Comparison of ENCODE assay signal across 30 cellular contexts in the genomic region with DNA sequence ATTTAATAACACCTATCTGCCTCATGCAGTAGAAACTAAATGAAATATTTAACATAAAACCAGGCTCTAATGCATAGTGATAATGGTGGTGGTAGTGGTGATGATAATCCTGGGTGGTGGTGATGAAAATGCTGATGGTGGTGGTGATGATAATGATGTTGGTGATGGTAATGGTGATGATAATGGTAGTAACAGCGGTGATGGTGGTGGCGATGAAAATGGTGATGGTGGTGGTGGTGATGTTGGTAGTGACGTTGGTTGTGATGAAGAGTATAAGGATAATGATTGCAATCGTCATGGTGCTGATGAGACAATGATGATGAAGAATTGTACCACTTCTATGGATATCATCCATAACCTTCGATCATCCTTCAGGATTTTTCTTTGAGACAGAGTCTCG.
"Had no signal": no experiment of that assay in that cellular context is flagged by ENCODE, and none has a peak within 500 bp of the region (broad histone marks: within the 10 kb centered on the region; RNA-seq: fewer than 3 reads in every experiment).

No MANE protein-coding gene starts in this region.

- H3K4me1 ChIP-seq: neural progenitor cell, parathyroid adenoma, psoas muscle, upper lobe of right lung, vagina had no signal

- H3K27me3 ChIP-seq: neural progenitor cell, ovary, sigmoid colon, suprapubic skin, testis, tibial artery, transverse colon, upper lobe of right lung, vagina had no signal

- H3K4me3 ChIP-seq: neural progenitor cell, ovary, psoas muscle, sigmoid colon, suprapubic skin, testis, tibial artery, transverse colon, upper lobe of right lung, vagina had no signal

- DNase-seq: naive thymus-derived CD4-positive, alpha-beta T cell; natural killer cell; occipital lobe; ovary; posterior cingulate gyrus; psoas muscle; right cardiac atrium; sigmoid colon; small intestine; stimulated activated CD4-positive, alpha-beta T cell treated with anti-CD3 and anti-CD28 coated beads, Interleukin-12 subunit alpha, Interleukin-12 subunit beta, amount 100 ng/mL, for 4 hours; stimulated activated CD4-positive, alpha-beta T cell treated with anti-CD3 and anti-CD28 coated beads, Interleukin-1b, Interleukin-23, amount 100 ng/mL, for 48 hours; stimulated activated CD4-positive, alpha-beta T cell treated with anti-CD3 and anti-CD28 coated beads, Interleukin-4, amount 100 ng/mL, for 1 hour; stimulated activated CD4-positive, alpha-beta T cell treated with anti-CD3 and anti-CD28 coated beads, Interleukin-4, amount 100 ng/mL, for 4 hours; stimulated activated CD8-positive, alpha-beta memory T cell treated with anti-CD3 and anti-CD28 coated beads, Interleukin-4, amount 100 ng/mL, for 48 hours; stimulated activated naive CD4-positive, alpha-beta T cell; stimulated activated naive CD8-positive, alpha-beta T cell treated with anti-CD3 and anti-CD28 coated beads, Interleukin-15, amount 100 ng/mL, for 72 hours; stimulated activated naive CD8-positive, alpha-beta T cell treated with anti-CD3 and anti-CD28 coated beads, Interleukin-15, Interleukin-2, amounts not matched to agents 100 U/mL and 50 U/mL, for 24 hours; substantia nigra; testis; tibial artery; transverse colon; upper lobe of right lung had no signal

- H3K27me3 Mint-ChIP-seq: naive thymus-derived CD4-positive, alpha-beta T cell; progenitor cell of endocrine pancreas; stimulated activated memory B cell treated with anti-CD40 and anti-IgM and Interleukin-4, amounts not matched to agents 10 μg/mL and 1 μg/mL and 100 μg/mL, for 72 hours; stimulated activated naive CD8-positive, alpha-beta T cell treated with anti-CD3 and anti-CD28 coated beads, Interleukin-15, amount 100 ng/mL, for 72 hours had no signal

- H3K27ac ChIP-seq: neural progenitor cell, ovary, parathyroid adenoma, psoas muscle, sigmoid colon, suprapubic skin, testis, transverse colon, upper lobe of right lung, vagina had no signal

- H3K79me2 ChIP-seq: parathyroid adenoma had no signal

- H3K4me3 Mint-ChIP-seq: naive thymus-derived CD4-positive, alpha-beta T cell; natural killer cell; nephron; neural progenitor cell; stimulated activated memory B cell treated with anti-CD40 and anti-IgM and Interleukin-4, amounts not matched to agents 10 μg/mL and 1 μg/mL and 100 μg/mL, for 72 hours; stimulated activated naive CD8-positive, alpha-beta T cell treated with anti-CD3 and anti-CD28 coated beads, Interleukin-15, amount 100 ng/mL, for 72 hours; type B pancreatic cell had no signal

- H3K9me3 ChIP-seq: ovary, psoas muscle, sigmoid colon, suprapubic skin, testis, tibial artery, transverse colon, upper lobe of right lung, vagina had no signal

- H3K9ac ChIP-seq: neural progenitor cell, parathyroid adenoma had no signal

- FAIRE-seq: small intestine had no signal

- H3K4me1 Mint-ChIP-seq: naive thymus-derived CD4-positive, alpha-beta T cell; natural killer cell; stimulated activated memory B cell treated with anti-CD40 and anti-IgM and Interleukin-4, amounts not matched to agents 10 μg/mL and 1 μg/mL and 100 μg/mL, for 72 hours; stimulated activated naive CD8-positive, alpha-beta T cell treated with anti-CD3 and anti-CD28 coated beads, Interleukin-15, amount 100 ng/mL, for 72 hours had no signal

- H3K36me3 ChIP-seq: neural progenitor cell, ovary, sigmoid colon, suprapubic skin, tibial artery, transverse colon, upper lobe of right lung, vagina had no signal

- ATAC-seq: naive thymus-derived CD4-positive, alpha-beta T cell; natural killer cell; psoas muscle; right cardiac atrium; stimulated activated memory B cell treated with anti-CD40 and anti-IgM and Interleukin-4, amounts not matched to agents 10 μg/mL and 1 μg/mL and 100 μg/mL, for 72 hours; stimulated activated naive CD8-positive, alpha-beta T cell treated with anti-CD3 and anti-CD28 coated beads, Interleukin-15, amount 100 ng/mL, for 72 hours; stimulated activated naive CD8-positive, alpha-beta T cell treated with anti-CD3 and anti-CD28 coated beads, Interleukin-15, Interleukin-2, amounts not matched to agents 100 U/mL and 50 U/mL, for 24 hours; upper lobe of right lung had no signal

- H3K4me2 ChIP-seq: neural progenitor cell had no signal

- H3K36me3 Mint-ChIP-seq: naive thymus-derived CD4-positive, alpha-beta T cell; natural killer cell; neural progenitor cell; stimulated activated memory B cell treated with anti-CD40 and anti-IgM and Interleukin-4, amounts not matched to agents 10 μg/mL and 1 μg/mL and 100 μg/mL, for 72 hours had no signal

- H3K9me3 Mint-ChIP-seq: nephron, type B pancreatic cell had no signal

- H3K27ac Mint-ChIP-seq: naive thymus-derived CD4-positive, alpha-beta T cell; natural killer cell; neural progenitor cell; progenitor cell of endocrine pancreas; stimulated activated memory B cell treated with anti-CD40 and anti-IgM and Interleukin-4, amounts not matched to agents 10 μg/mL and 1 μg/mL and 100 μg/mL, for 72 hours; type B pancreatic cell had no signal

- H2AFZ ChIP-seq: neural progenitor cell, parathyroid adenoma had no signal
